Comparison of ENCODE assay signal across 20 cellular contexts in the genomic region with DNA sequence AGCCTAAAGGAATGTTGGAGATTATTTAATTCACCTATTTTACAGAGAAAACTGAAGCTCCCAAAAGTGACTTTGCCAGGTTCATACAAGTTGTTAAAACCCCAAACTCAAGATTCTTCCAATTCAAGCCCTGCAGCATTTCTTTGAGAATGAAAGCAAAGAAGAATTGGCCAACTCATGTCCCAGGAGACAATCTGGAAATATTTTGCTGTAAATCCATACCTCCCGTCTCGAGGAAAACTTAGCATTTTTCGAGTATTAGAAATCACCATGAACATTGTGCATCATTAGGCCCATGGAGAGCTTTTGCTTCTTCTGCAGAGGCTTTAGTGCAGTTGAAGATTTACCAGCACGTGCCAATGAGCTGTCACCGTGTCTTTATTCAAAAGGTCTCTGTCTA.
DNase-seq lines count a peak whose midpoint lies in the region; ATAC-seq and TF ChIP-seq lines count a peak whose summit lies in the region.
"Had no signal": no experiment of that assay in that cellular context is flagged by ENCODE, and none has a peak within 500 bp of the region (broad histone marks: within the 10 kb centered on the region; RNA-seq: fewer than 3 reads in every experiment).

No MANE protein-coding gene starts in this region.

- H3K9me3 Mint-ChIP-seq in activated naive CD4-positive, alpha-beta T cell treated with anti-CD3 and anti-CD28 coated beads, Interleukin-2, amount 50 U/mL, for 72 hours = no peaks in the 10 kb centered on the region
- H3K9me3 Mint-ChIP-seq in activated naive CD4-positive, alpha-beta T cell treated with anti-CD3 and anti-CD28 coated beads, Interleukin-2, amount 10 ng/mL, durations not matched to agents 7 days and 5 days = no peaks in the 10 kb centered on the region

- no peak for TF ChIP-seq CTCF in choroid plexus epithelial cell (conservative IDR thresholded peaks at IDR 0.05; ENCODE audit: low read depth, low read length)
- TF ChIP-seq CTCF in fibroblast of pulmonary artery (IDR thresholded peaks at IDR 0.05; ENCODE audit: low read length, missing control alignments) = no peak

- no peak for ATAC-seq in activated naive CD4-positive, alpha-beta T cell treated with anti-CD3 and anti-CD28 coated beads, Interleukin-2, amount 50 U/mL, for 72 hours

- H3K36me3 Mint-ChIP-seq in activated naive CD4-positive, alpha-beta T cell treated with anti-CD3 and anti-CD28 coated beads, Interleukin-2, amount 50 U/mL, for 72 hours = no peaks in the 10 kb centered on the region
- H3K36me3 Mint-ChIP-seq in activated naive CD4-positive, alpha-beta T cell treated with anti-CD3 and anti-CD28 coated beads, Interleukin-2, amount 10 ng/mL, durations not matched to agents 7 days and 5 days = no peaks in the 10 kb centered on the region
- H3K36me3 Mint-ChIP-seq: CD14-positive monocyte had no signal

- no peak overlapping the region for H3K27ac Mint-ChIP-seq in activated naive CD4-positive, alpha-beta T cell treated with anti-CD3 and anti-CD28 coated beads, Interleukin-2, amount 50 U/mL, for 72 hours
- no peak overlapping the region for H3K27ac Mint-ChIP-seq in activated naive CD4-positive, alpha-beta T cell treated with anti-CD3 and anti-CD28 coated beads, Interleukin-2, amount 10 ng/mL, durations not matched to agents 7 days and 5 days
- H3K27ac Mint-ChIP-seq: B cell, CD14-positive monocyte had no signal

- no peak overlapping the region for H3K4me3 Mint-ChIP-seq in activated naive CD4-positive, alpha-beta T cell treated with anti-CD3 and anti-CD28 coated beads, Interleukin-2, amount 10 ng/mL, durations not matched to agents 7 days and 5 days
- H3K4me3 Mint-ChIP-seq: B cell, CD14-positive monocyte had no signal

- DNase-seq in GM03348 (ENCODE audit: low spot score) = peak; percentile 39
- DNase-seq in choroid plexus epithelial cell (ENCODE audit: low read depth) = peak; percentile 18
- DNase-seq in fibroblast of pulmonary artery (ENCODE audit: low read depth) = peak; percentile 20
- peak; percentile 65 for DNase-seq in skeletal muscle cell (ENCODE audit: low read depth)
- no peak for DNase-seq in activated naive CD4-positive, alpha-beta T cell treated with anti-CD3 and anti-CD28 coated beads, Interleukin-2, amount 50 U/mL, for 72 hours (ENCODE audit: low spot score in 2 of 2)
- no peak for DNase-seq in DMS79 (lab: John Stamatoyannopoulos, UW)
- DNase-seq in activated naive CD4-positive, alpha-beta T cell treated with anti-CD3 and anti-CD28 coated beads, Interleukin-2, amount 10 ng/mL, durations not matched to agents 7 days and 5 days = no peak
- DNase-seq in stimulated activated CD4-positive, alpha-beta T cell treated with anti-CD3 and anti-CD28 coated beads, Interleukin-1b, Interleukin-23, amount 100 ng/mL, for 48 hours = no peak
- DNase-seq: GDM1, Kasumi-1, MG63, NCI-H1048, NCI-H1436, NCI-H187 treated with DMSO at 0.1 percent for 48 hours, NCI-H510A, PC-9, RPMI8226, SHP77 had no signal

- H3K4me3 ChIP-seq in choroid plexus epithelial cell (ENCODE audit: low read depth, low read length) (no peak overlapping the region), fibroblast of pulmonary artery (replicated peaks; ENCODE audit: low read depth, low read length) (no peak overlapping the region), skeletal muscle cell (ENCODE audit: low read depth, low read length) (no peak overlapping the region)
- H3K4me3 ChIP-seq: MG63, PC-9 had no signal

- CTCF ChIA-PET in activated naive CD4-positive, alpha-beta T cell treated with anti-CD3 and anti-CD28 coated beads, Interleukin-2, amount 10 ng/mL, durations not matched to agents 7 days and 5 days (lab: Charles Lee) = no interaction called here

- H3K4me1 Mint-ChIP-seq in activated naive CD4-positive, alpha-beta T cell treated with anti-CD3 and anti-CD28 coated beads, Interleukin-2, amount 10 ng/mL, durations not matched to agents 7 days and 5 days = no peaks in the 10 kb centered on the region
- H3K4me1 Mint-ChIP-seq: B cell, CD14-positive monocyte had no signal

- no peaks in the 10 kb centered on the region for H3K27me3 Mint-ChIP-seq in activated naive CD4-positive, alpha-beta T cell treated with anti-CD3 and anti-CD28 coated beads, Interleukin-2, amount 10 ng/mL, durations not matched to agents 7 days and 5 days
- H3K27me3 Mint-ChIP-seq: B cell had no signal

Comparison
In these comparisons a context has a peak if more than half of its experiments do, and no peak if none do; other contexts are left out.
1. DNase-seq: peak in GM03348 (single experiment), choroid plexus epithelial cell (single experiment), fibroblast of pulmonary artery (single experiment) and skeletal muscle cell (single experiment); none in activated naive CD4-positive, alpha-beta T cell treated with anti-CD3 and anti-CD28 coated beads, Interleukin-2, amount 50 U/mL, for 72 hours (0 of 2), DMS79 (single experiment), activated naive CD4-positive, alpha-beta T cell treated with anti-CD3 and anti-CD28 coated beads, Interleukin-2, amount 10 ng/mL, durations not matched to agents 7 days and 5 days (single experiment) and stimulated activated CD4-positive, alpha-beta T cell treated with anti-CD3 and anti-CD28 coated beads, Interleukin-1b, Interleukin-23, amount 100 ng/mL, for 48 hours (single experiment).